Comparison of ENCODE assay signal across 9 cellular contexts in the genomic region with DNA sequence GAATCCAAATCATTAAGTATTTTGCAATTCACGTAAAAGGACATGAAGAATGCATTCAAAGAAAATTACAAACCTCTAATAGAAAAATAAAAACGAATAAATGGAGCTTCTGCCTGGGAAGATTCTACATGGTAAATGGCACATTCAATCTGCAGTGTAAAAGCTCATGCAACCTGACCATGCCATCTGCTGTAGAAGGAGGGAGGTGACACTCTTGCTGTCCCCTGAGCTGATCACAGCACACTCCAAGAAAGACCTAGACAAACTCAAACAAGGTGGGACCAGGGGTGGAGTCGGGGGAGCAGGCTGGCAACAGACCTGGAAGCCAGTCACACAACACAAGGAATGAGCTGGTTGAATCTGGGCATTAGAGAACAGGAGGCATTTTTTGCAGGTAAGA.
DNase-seq lines count a peak whose midpoint lies in the region; ATAC-seq and TF ChIP-seq lines count a peak whose summit lies in the region.
"Had no signal": no experiment of that assay in that cellular context is flagged by ENCODE, and none has a peak within 500 bp of the region (broad histone marks: within the 10 kb centered on the region; RNA-seq: fewer than 3 reads in every experiment).

No MANE protein-coding gene starts in this region.

- no peaks in the 10 kb centered on the region for H3K9me2 ChIP-seq in OCI-LY1 (ENCODE audit: low read depth, low read length)

- H3K4me1 ChIP-seq in left ventricle myocardium inferior (peaks cover 14% of the 10 kb centered on the region), OCI-LY1 (ENCODE audit: insufficient read depth, low read length, severe bottlenecking) (peaks cover 19% of the 10 kb centered on the region), upper lobe of right lung (peaks cover 6% of the 10 kb centered on the region)

- TF ChIP-seq CTCF in left ventricle myocardium inferior (IDR thresholded peaks at IDR 0.05; ENCODE audit: borderline replicate concordance) (peak; percentile 65), OCI-LY1 (IDR thresholded peaks at IDR 0.05; ENCODE audit: low read length) (peak; percentile 51), upper lobe of right lung (IDR thresholded peaks at IDR 0.05) (no peak)

- H3K27ac ChIP-seq in left ventricle myocardium inferior (replicated peaks) (no peak overlapping the region), OCI-LY1 (ENCODE audit: low read depth, low read length, poor library complexity, severe bottlenecking) (no peak overlapping the region), upper lobe of right lung (no peak overlapping the region)
- H3K27ac ChIP-seq: spleen had no signal

- DNase-seq in left ventricle myocardium inferior, result no peak
- no peak for DNase-seq in Right ventricle myocardium superior
- DNase-seq in erythroblast (lab: John Stamatoyannopoulos, UW), result peak; percentile 18 to 28
- peak; percentile 41 for DNase-seq in upper lobe of right lung
- DNase-seq in stimulated activated CD4-positive, alpha-beta T cell treated with anti-CD3 and anti-CD28 coated beads, Interleukin-1b, Interleukin-23, amount 100 ng/mL, for 48 hours, result no peak
- DNase-seq in NCI-H748 (lab: John Stamatoyannopoulos, UW; ENCODE audit: unreplicated experiment), result no peak
- DNase-seq: spleen had no signal

- H3K36me3 ChIP-seq in left ventricle myocardium inferior (no peaks in the 10 kb centered on the region), OCI-LY1 (ENCODE audit: insufficient read depth, low read length) (no peaks in the 10 kb centered on the region), upper lobe of right lung (no peaks in the 10 kb centered on the region)
- H3K36me3 ChIP-seq: spleen had no signal

- H3K9me3 ChIP-seq in left ventricle myocardium inferior (replicated peaks) (no peaks in the 10 kb centered on the region), OCI-LY1 (ENCODE audit: low read length) (no peaks in the 10 kb centered on the region), upper lobe of right lung (no peaks in the 10 kb centered on the region)
- H3K9me3 ChIP-seq: spleen had no signal

- intact Hi-C loops in left ventricle myocardium inferior (cut with micrococcal nuclease), result no loop called here
- intact Hi-C loops in Right ventricle myocardium superior (cut with DNase I), result no loop called here
- intact Hi-C loops in upper lobe of right lung (cut with DNase I), result no loop called here

- no peak overlapping the region for H2AFZ ChIP-seq in OCI-LY1 (ENCODE audit: low read length)

- no peak overlapping the region for H3K4me3 ChIP-seq in left ventricle myocardium inferior
- H3K4me3 ChIP-seq in OCI-LY1 (ENCODE audit: low read depth, low read length, poor library complexity, severe bottlenecking), result no peak overlapping the region
- H3K4me3 ChIP-seq in upper lobe of right lung, result no peak overlapping the region
- H3K4me3 ChIP-seq: spleen had no signal

- no peaks in the 10 kb centered on the region for H4K20me1 ChIP-seq in OCI-LY1 (ENCODE audit: insufficient read depth, low read length)

- ATAC-seq in Right ventricle myocardium superior (ENCODE audit: poor library complexity) (no peak), upper lobe of right lung (no peak), HG03280 (IDR thresholded peaks at IDR 0.05; ENCODE audit: unreplicated experiment) (no peak)

- no peak overlapping the region for H3K4me2 ChIP-seq in OCI-LY1 (ENCODE audit: low read length)

- no peak for TF ChIP-seq POLR2A in erythroblast (IDR thresholded peaks at IDR 0.05; ENCODE audit: low read length)

- H3K9ac ChIP-seq in OCI-LY1 (ENCODE audit: low read length), result no peak overlapping the region

- H3K79me2 ChIP-seq in OCI-LY1 (ENCODE audit: insufficient read depth, low read length), result no peaks in the 10 kb centered on the region

- H3K27me3 ChIP-seq in left ventricle myocardium inferior (ENCODE audit: low read depth) (no peaks in the 10 kb centered on the region), OCI-LY1 (ENCODE audit: insufficient read depth, low read length) (no peaks in the 10 kb centered on the region), upper lobe of right lung (no peaks in the 10 kb centered on the region)

- no peaks in the 10 kb centered on the region for H3F3A ChIP-seq in OCI-LY1 (ENCODE audit: insufficient read depth, low read length)

Comparison
In these comparisons a context has a peak if more than half of its experiments do, and no peak if none do; other contexts are left out.
1. DNase-seq: peak in erythroblast (2 of 2) and upper lobe of right lung (single experiment); none in left ventricle myocardium inferior (single experiment), Right ventricle myocardium superior (single experiment), stimulated activated CD4-positive, alpha-beta T cell treated with anti-CD3 and anti-CD28 coated beads, Interleukin-1b, Interleukin-23, amount 100 ng/mL, for 48 hours (single experiment) and NCI-H748 (single experiment).